ENCODE assay signal across 21 cellular contexts in genomic region chr2:31973665-31974064, GRCh38.
"Had no signal": no experiment of that assay in that cellular context is flagged by ENCODE, and none has a peak within 500 bp of the region (broad histone marks: within the 10 kb centered on the region; RNA-seq: fewer than 3 reads in every experiment).

No MANE protein-coding gene starts in this region.

- ATAC-seq: gastrocnemius medialis; heart right ventricle; left cardiac atrium; lower lobe of right lung; natural killer cell treated with Interleukin-12 subunit alpha and Interleukin-12 subunit beta and Interleukin-15 and Interleukin-18, amount 100 ng/mL, for 72 hours; pancreas; right cardiac atrium had no signal

- H3K4me2 ChIP-seq: neural progenitor cell, smooth muscle cell had no signal

- H2AFZ ChIP-seq: neural progenitor cell had no signal

- H3K27ac ChIP-seq: coronary artery, dorsolateral prefrontal cortex, gastrocnemius medialis, heart right ventricle, left ventricle myocardium inferior, lower lobe of right lung, neural progenitor cell, pancreas, thyroid gland had no signal

- H3K9ac ChIP-seq: neural progenitor cell had no signal

- H3K4me1 ChIP-seq: left ventricle myocardium inferior, lower lobe of right lung, neural progenitor cell, thyroid gland had no signal

- H3K9me3 ChIP-seq: gastrocnemius medialis, heart right ventricle, left ventricle myocardium inferior, lower lobe of right lung, pancreas, thyroid gland had no signal

- FAIRE-seq: keratinocyte, pancreas, urothelium cell line had no signal

- DNase-seq: dorsolateral prefrontal cortex; effector CD8-positive, alpha-beta T cell; gastrocnemius medialis; heart right ventricle; left cardiac atrium; left ventricle myocardium inferior; lower lobe of right lung; mesenchymal stem cell; midbrain; nucleus accumbens; pancreas; right cardiac atrium; stimulated activated CD4-positive, alpha-beta T cell treated with anti-CD3 and anti-CD28 coated beads, Interleukin-2, amount 100 ng/mL, for 48 hours; stimulated activated naive CD4-positive, alpha-beta T cell treated with Interleukin-2 at 50 U/mL for 16 hours; thyroid gland had no signal

- H3K27me3 ChIP-seq: dorsolateral prefrontal cortex, gastrocnemius medialis, heart right ventricle, neural progenitor cell, pancreas, thyroid gland had no signal

- H3K4me3 ChIP-seq: coronary artery, dorsolateral prefrontal cortex, gastrocnemius medialis, heart right ventricle, left ventricle myocardium inferior, lower lobe of right lung, neural progenitor cell, pancreas, smooth muscle cell, thyroid gland had no signal

- H3K36me3 ChIP-seq: gastrocnemius medialis, heart right ventricle, left ventricle myocardium inferior, lower lobe of right lung, neural progenitor cell, pancreas, thyroid gland had no signal
